In genomic region chr12:1629338-1630080, GRCh38 we compare ENCODE assay signal across 8 cellular contexts. TPM values are rescaled to one million over a fixed set of nuclear protein-coding genes. Genes with fewer than 3 reads are reported as not detected.
DNase-seq lines count a peak whose midpoint lies in the region; ATAC-seq and TF ChIP-seq lines count a peak whose summit lies in the region.

No MANE protein-coding gene starts in this region.

- H3K4me3 ChIP-seq in BLaER1 (peak overlapping the region; percentile 68), HUES6 (ENCODE audit: low read depth, low read length) (peak overlapping the region; percentile 65), tibial nerve (peak overlapping the region; percentile 41 to 75 (median 56))

- H4K20me1 ChIP-seq in BLaER1, result peaks cover 29% of the 10 kb centered on the region

- H3K36me3 ChIP-seq in BLaER1 (no peaks in the 10 kb centered on the region), HUES6 (ENCODE audit: control insufficient read depth, insufficient read depth, low read length) (no peaks in the 10 kb centered on the region), tibial nerve (no peaks in the 10 kb centered on the region)

- no peak for TF ChIP-seq EP300 in tibial nerve (IDR thresholded peaks at IDR 0.05)

- no peak for TF ChIP-seq POLR2A in tibial nerve (IDR thresholded peaks at IDR 0.05)

- DNase-seq in astrocyte of the hippocampus (ENCODE audit: low read depth, low spot score), result peak; percentile 29
- DNase-seq in left kidney (ENCODE audit: low read depth, low spot score), result peak; percentile 91
- DNase-seq in tibial nerve (ENCODE audit: low spot score in 2 of 2), result no peak

- peak in 1 of 5 experiments; percentile 28 for TF ChIP-seq CTCF in tibial nerve (IDR thresholded peaks at IDR 0.05)

- H3K27ac ChIP-seq in BLaER1, result no peak overlapping the region
- no peak overlapping the region; the same call in 1 of the 2 replicates for H3K27ac ChIP-seq in HUES6 (ENCODE audit: low read depth, low read length)
- H3K27ac ChIP-seq in tibial nerve, result peak overlapping the region in 3 of 4 donors; percentile 47 to 88 (median 52)

- ATAC-seq in GM21529 (IDR thresholded peaks at IDR 0.05; ENCODE audit: unreplicated experiment) (no peak), HG02642 (IDR thresholded peaks at IDR 0.05; ENCODE audit: poor library complexity, unreplicated experiment) (no peak), GM18498 (IDR thresholded peaks at IDR 0.05; ENCODE audit: unreplicated experiment) (no peak)

- 8 to 9% methylated on average over 24 to 30 of the region's 30 CpGs for WGBS in tibial nerve, 2 donors

- H3K4me1 ChIP-seq in BLaER1 (peaks cover 24% of the 10 kb centered on the region), HUES6 (ENCODE audit: control insufficient read depth, insufficient read depth, low read length) (peaks cover 70% of the 10 kb centered on the region), tibial nerve (peaks cover 0 to 69% (median 7%) of the 10 kb centered on the region in 4 donors)

- H3K9me3 ChIP-seq in BLaER1 (no peaks in the 10 kb centered on the region), HUES6 (ENCODE audit: control insufficient read depth, insufficient read depth, low read depth, low read length) (no peaks in the 10 kb centered on the region), tibial nerve (no peaks in the 10 kb centered on the region)

- H3K9ac ChIP-seq in BLaER1 (no peak overlapping the region; the same call in 1 of the 2 replicates), HUES6 (ENCODE audit: low read length) (peak overlapping the region; percentile 71)

- H3K27me3 ChIP-seq in BLaER1, result peaks cover 71% of the 10 kb centered on the region
- H3K27me3 ChIP-seq in HUES6 (ENCODE audit: control insufficient read depth, insufficient read depth, low read length), result peaks cover 62% of the 10 kb centered on the region
- H3K27me3 ChIP-seq in tibial nerve, result peaks cover 0 to 13% of the 10 kb centered on the region in 2 donors

- H3K4me2 ChIP-seq in BLaER1, result peak overlapping the region; percentile 98

RNA-seq across cellular contexts. Expression of gene WNT5B, which starts 0.5 kb away (rescaled TPM):
- 10 to 100 TPM; 11.7 to 34.1 (median 17.6) TPM for total RNA-seq in tibial nerve

RNA-seq across cellular contexts. Expression of gene FBXL14, which starts 35.1 kb away (rescaled TPM):
- total RNA-seq in tibial nerve, result 10 to 100 TPM; 11.7 to 21.4 (median 17.3) TPM

Comparison
In these comparisons a context has a peak if more than half of its experiments do, and no peak if none do; other contexts are left out.
1. H3K27ac ChIP-seq: peak in tibial nerve (3 of 4); none in BLaER1 (single experiment) and HUES6 (single experiment).
2. DNase-seq: peak in astrocyte of the hippocampus (single experiment) and left kidney (single experiment); none in tibial nerve (0 of 2).
3. Peak in every context shown above with its lines, with median percentiles within 50 percentile points of each other: H3K4me3 ChIP-seq.